Comparison of ENCODE assay signal across 9 cellular contexts in the genomic region with DNA sequence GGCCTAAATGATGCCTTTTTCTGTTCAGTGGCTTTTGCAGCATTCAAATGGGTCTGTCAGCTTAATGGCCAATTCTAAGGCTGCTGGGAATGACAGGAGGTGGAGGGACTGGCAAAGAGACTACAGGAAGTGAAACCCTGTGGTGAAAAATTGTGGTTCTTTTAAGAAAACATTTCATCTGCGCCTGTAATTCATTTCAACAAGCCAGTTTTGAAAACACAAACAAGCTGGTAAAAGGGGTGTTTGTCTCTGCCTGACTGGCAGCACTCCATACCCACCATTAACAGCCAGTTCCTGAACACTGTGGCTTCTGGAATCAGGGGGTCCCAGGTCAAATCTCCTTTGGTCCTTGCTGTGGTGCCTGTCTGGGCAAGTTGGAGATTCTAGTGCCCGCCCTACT. TPM values are rescaled to one million over a fixed set of nuclear protein-coding genes. Genes with fewer than 3 reads are reported as not detected.
DNase-seq lines count a peak whose midpoint lies in the region; ATAC-seq, FAIRE-seq and TF ChIP-seq lines count a peak whose summit lies in the region.
"Had no signal": no experiment of that assay in that cellular context is flagged by ENCODE, and none has a peak within 500 bp of the region (broad histone marks: within the 10 kb centered on the region; RNA-seq: fewer than 3 reads in every experiment).

No MANE protein-coding gene starts in this region.

- H3K9me3 ChIP-seq in astrocyte (ENCODE audit: insufficient read depth, low read depth, low read length) (no peaks in the 10 kb centered on the region), suprapubic skin (no peaks in the 10 kb centered on the region)
- H3K9me3 ChIP-seq: SJSA1 had no signal

- H3K4me1 ChIP-seq in astrocyte (ENCODE audit: insufficient read depth, low read length) (peaks cover 5% of the 10 kb centered on the region), suprapubic skin (peaks cover 14% of the 10 kb centered on the region)

- H3K79me2 ChIP-seq in astrocyte (ENCODE audit: insufficient read depth, low read length) = peaks cover 7% of the 10 kb centered on the region

- TF ChIP-seq EP300 in suprapubic skin (IDR thresholded peaks at IDR 0.05) = no peak

- no peaks in the 10 kb centered on the region for H4K20me1 ChIP-seq in astrocyte (ENCODE audit: insufficient read depth, low read length)

- ATAC-seq in GM18868 (IDR thresholded peaks at IDR 0.05; ENCODE audit: unreplicated experiment) = peak; percentile 39
- no peak for ATAC-seq in HG02588 (IDR thresholded peaks at IDR 0.05; ENCODE audit: unreplicated experiment)

- peak; percentile 50 for DNase-seq in AG08395 (ENCODE audit: low spot score)
- peak; percentile 87 for DNase-seq in KBM-7
- DNase-seq in astrocyte (ENCODE audit: low read depth) = peak; percentile 4
- DNase-seq in suprapubic skin (ENCODE audit: low spot score in 2 of 2) = no peak
- DNase-seq in DMS 273 (lab: John Stamatoyannopoulos, UW; ENCODE audit: unreplicated experiment) = no peak
- DNase-seq in effector CD8-positive, alpha-beta T cell (lab: John Stamatoyannopoulos, UW) = no peak

- H3K27ac Mint-ChIP-seq in astrocyte (ENCODE audit: unreplicated experiment) = no peak overlapping the region

- no peak overlapping the region for H3K4me3 Mint-ChIP-seq in astrocyte (ENCODE audit: unreplicated experiment)

- TF ChIP-seq POLR2A in suprapubic skin (IDR thresholded peaks at IDR 0.05) = no peak

- H3K9me3 Mint-ChIP-seq in astrocyte (ENCODE audit: unreplicated experiment) = peaks cover 4% of the 10 kb centered on the region

- peaks cover 7% of the 10 kb centered on the region for H3K4me1 Mint-ChIP-seq in astrocyte (ENCODE audit: low read depth, unreplicated experiment)

- no peak overlapping the region for H3K27ac ChIP-seq in astrocyte (ENCODE audit: low read depth, low read length)
- no peak overlapping the region for H3K27ac ChIP-seq in suprapubic skin
- H3K27ac ChIP-seq: SJSA1 had no signal

- H3K27me3 ChIP-seq in astrocyte (ENCODE audit: insufficient read depth, low read length) = peaks cover 10% of the 10 kb centered on the region
- peaks cover 7% of the 10 kb centered on the region for H3K27me3 ChIP-seq in suprapubic skin

- no peak for FAIRE-seq in astrocyte (lab: Jason Lieb, UNC)

- peaks cover 22% of the 10 kb centered on the region for H3K27me3 Mint-ChIP-seq in astrocyte (ENCODE audit: low read depth, unreplicated experiment)

- no peaks in the 10 kb centered on the region for H3K36me3 ChIP-seq in astrocyte (ENCODE audit: insufficient read depth, low read length)
- no peaks in the 10 kb centered on the region for H3K36me3 ChIP-seq in suprapubic skin
- H3K36me3 ChIP-seq: SJSA1 had no signal

- H3K9ac ChIP-seq in astrocyte (ENCODE audit: low read length) = no peak overlapping the region

- H2AFZ ChIP-seq in astrocyte (ENCODE audit: low read depth, low read length) = no peak overlapping the region

- H3K36me3 Mint-ChIP-seq in astrocyte (ENCODE audit: low read depth, unreplicated experiment) = peaks cover 2% of the 10 kb centered on the region

- H3K4me3 ChIP-seq in astrocyte (ENCODE audit: insufficient read depth, low read depth, low read length) (no peak overlapping the region), suprapubic skin (no peak overlapping the region)
- H3K4me3 ChIP-seq: SJSA1 had no signal

- H3K4me2 ChIP-seq in astrocyte (ENCODE audit: low read length) = no peak overlapping the region

- TF ChIP-seq CTCF in astrocyte (IDR thresholded peaks at IDR 0.05; ENCODE audit: insufficient read depth, low read depth, low read length) (no peak), suprapubic skin (IDR thresholded peaks at IDR 0.05) (no peak)

- in situ Hi-C loops in KBM-7 (cut with MboI; ENCODE audit: low pct_unique_long_range_greater_than_20kb, low sequenced_read_pairs) = no loop called here

- WGBS in suprapubic skin = 62% methylated on average over 2 of the region's 2 CpGs

RNA-seq across cellular contexts. Expression of a gene that starts 3.6 kb away (rescaled TPM):
- 3.4 and 4.3 TPM in 2 replicates for total RNA-seq in astrocyte
- total RNA-seq in suprapubic skin = 1 to 10 TPM; 1.3 to 5.0 (median 3.7) TPM

Comparison
In these comparisons a context has a peak if more than half of its experiments do, and no peak if none do; other contexts are left out.
1. DNase-seq: peak in AG08395 (single experiment), KBM-7 (single experiment) and astrocyte (single experiment); none in suprapubic skin (0 of 2), DMS 273 (single experiment) and effector CD8-positive, alpha-beta T cell (single experiment).